Comparison of ENCODE assay signal across 8 cellular contexts in genomic region chrX:54640103-54640428, GRCh38.
DNase-seq lines count a peak whose midpoint lies in the region; ATAC-seq, FAIRE-seq and TF ChIP-seq lines count a peak whose summit lies in the region.

No MANE protein-coding gene starts in this region.

- H2BK120ac ChIP-seq in trophoblast cell (ENCODE audit: insufficient read depth, low read length, poor library complexity), result no peak overlapping the region

- H3K27me3 ChIP-seq in DND-41 (ENCODE audit: insufficient read depth, low read length, poor library complexity), result no peaks in the 10 kb centered on the region
- no peaks in the 10 kb centered on the region for H3K27me3 ChIP-seq in Peyer's patch
- H3K27me3 ChIP-seq in trophoblast cell (ENCODE audit: insufficient read depth, low read length), result no peaks in the 10 kb centered on the region

- H3K36me3 ChIP-seq in DND-41 (ENCODE audit: insufficient read depth, low read length) (no peaks in the 10 kb centered on the region), Peyer's patch (no peaks in the 10 kb centered on the region), trophoblast cell (ENCODE audit: control insufficient read depth in 1 of 2, insufficient read depth in 2 of 2, low read length in 2 of 2) (no peaks in the 10 kb centered on the region)

- peaks cover 19% of the 10 kb centered on the region for H3K4me1 ChIP-seq in DND-41 (ENCODE audit: insufficient read depth, low read length)
- H3K4me1 ChIP-seq in Peyer's patch, result no peaks in the 10 kb centered on the region
- H3K4me1 ChIP-seq in trophoblast cell (ENCODE audit: control insufficient read depth in 1 of 2, insufficient read depth in 2 of 2, low read length in 2 of 2), result peaks cover 0 to 5% of the 10 kb centered on the region in 2 experiments

- no peak overlapping the region for H4K8ac ChIP-seq in trophoblast cell (ENCODE audit: low read depth, low read length)

- TF ChIP-seq POLR2A in Peyer's patch (IDR thresholded peaks at IDR 0.05) (no peak), lower leg skin (IDR thresholded peaks at IDR 0.05) (no peak), GM12891 (IDR thresholded peaks at IDR 0.05; ENCODE audit: low read depth, low read length) (no peak)

- no peak overlapping the region for H4K91ac ChIP-seq in trophoblast cell (ENCODE audit: low read depth, low read length)

- H3K14ac ChIP-seq in trophoblast cell (ENCODE audit: low read length), result no peak overlapping the region

- no peak for ATAC-seq in DND-41 (ENCODE audit: insufficient read depth, low read depth)

- peak overlapping the region; percentile 97 for H3K27ac ChIP-seq in DND-41 (ENCODE audit: low read length)
- peak overlapping the region; percentile 78 to 94 (median 89) for H3K27ac ChIP-seq in Peyer's patch
- H3K27ac ChIP-seq in trophoblast cell (ENCODE audit: low read depth, low read length), result peak overlapping the region; percentile 96

- no peak for DNase-seq in DND-41
- DNase-seq in Peyer's patch, result no peak
- no peak for DNase-seq in epithelial cell of proximal tubule (ENCODE audit: low read depth)
- DNase-seq in trophoblast cell, result no peak
- DNase-seq in urothelium cell line (ENCODE audit: low spot score), result no peak
- no peak for DNase-seq in occipital lobe (lab: John Stamatoyannopoulos, UW)
- DNase-seq in lower leg skin (ENCODE audit: low spot score in 2 of 2), result no peak
- DNase-seq in GM12891 (ENCODE audit: insufficient read length, low spot score), result no peak

- no peak overlapping the region for H3K4ac ChIP-seq in trophoblast cell (ENCODE audit: low read depth, low read length)

- no peaks in the 10 kb centered on the region for H4K20me1 ChIP-seq in DND-41 (ENCODE audit: insufficient read depth, low read length)

- H3K18ac ChIP-seq in trophoblast cell (ENCODE audit: low read length), result no peak overlapping the region

- no peak overlapping the region for H2AK5ac ChIP-seq in trophoblast cell (ENCODE audit: low read length)

- WGBS in trophoblast cell (ENCODE audit: extremely low coverage, insufficient coverage, insufficient read length), result no CpG with 5 or more reads among the region's 4 CpGs
- 10 to 42% methylated on average over 4 of the region's 4 CpGs for WGBS in lower leg skin, 2 donors

- no peak overlapping the region for H3K23ac ChIP-seq in trophoblast cell (ENCODE audit: low read length)

- H2BK5ac ChIP-seq in trophoblast cell (ENCODE audit: low read depth, low read length, poor library complexity), result no peak overlapping the region

- FAIRE-seq in urothelium cell line (lab: Jason Lieb, UNC) (no peak), GM12891 (lab: Jason Lieb, UNC) (no peak)

- H3K79me2 ChIP-seq in DND-41 (ENCODE audit: insufficient read depth, low read length) (no peaks in the 10 kb centered on the region), trophoblast cell (ENCODE audit: control insufficient read depth, insufficient read depth, low read length, poor library complexity) (peaks cover 2% of the 10 kb centered on the region)

- peak overlapping the region; percentile 15 to 56; a peak in 3 of 4 replicates for H3K4me3 ChIP-seq in DND-41 (ENCODE audit: low read depth in 1 of 2, low read length in 2 of 2)
- peak overlapping the region; percentile 44 to 53 (median 50) for H3K4me3 ChIP-seq in Peyer's patch
- peak overlapping the region; percentile 61 for H3K4me3 ChIP-seq in epithelial cell of proximal tubule (ENCODE audit: low read depth, low read length)
- no peak overlapping the region for H3K4me3 ChIP-seq in trophoblast cell (ENCODE audit: low read depth, low read length)
- H3K4me3 ChIP-seq in lower leg skin (ENCODE audit: low read depth, poor library complexity, severe bottlenecking), result no peak overlapping the region

- H3K9ac ChIP-seq in DND-41 (ENCODE audit: low read depth, low read length) (peak overlapping the region; percentile 64), trophoblast cell (ENCODE audit: low read length) (no peak overlapping the region)

- TF ChIP-seq CTCF in DND-41 (IDR thresholded peaks at IDR 0.05; ENCODE audit: borderline replicate concordance, extremely low read depth, low read length, poor library complexity, severe bottlenecking) (no peak), Peyer's patch (IDR thresholded peaks at IDR 0.05) (no peak), epithelial cell of proximal tubule (conservative IDR thresholded peaks at IDR 0.05; ENCODE audit: low read depth, low read length) (no peak), lower leg skin (IDR thresholded peaks at IDR 0.05) (no peak)

- H2AFZ ChIP-seq in DND-41 (ENCODE audit: low read depth, low read length) (peak overlapping the region; percentile 63), trophoblast cell (ENCODE audit: insufficient read depth, low read length, poor library complexity) (no peak overlapping the region)

- H3K4me2 ChIP-seq in DND-41 (ENCODE audit: insufficient read depth, low read length), result peak overlapping the region; percentile 53
- peak overlapping the region; percentile 50 for H3K4me2 ChIP-seq in trophoblast cell (ENCODE audit: low read length)

- intact Hi-C loops in lower leg skin (cut with DNase I; ENCODE audit: low total_unique reads), result no loop called here

- H3K9me3 ChIP-seq in DND-41 (ENCODE audit: insufficient read depth, low read length, severe bottlenecking), result no peaks in the 10 kb centered on the region
- no peaks in the 10 kb centered on the region for H3K9me3 ChIP-seq in Peyer's patch
- no peaks in the 10 kb centered on the region for H3K9me3 ChIP-seq in trophoblast cell (ENCODE audit: insufficient read depth, low read depth, low read length)

- no peak overlapping the region for H2BK12ac ChIP-seq in trophoblast cell (ENCODE audit: low read length)

- peaks cover 3% of the 10 kb centered on the region for H3K79me1 ChIP-seq in trophoblast cell (ENCODE audit: low read length)

- no peak overlapping the region for H4K12ac ChIP-seq in trophoblast cell (ENCODE audit: low read depth, low read length)

TF ChIP-seq in GM12891, 5 proteins besides CTCF, POLR2A, EP300 and RAD21:
- TF ChIP-seq TAF1 (IDR thresholded peaks at IDR 0.05; ENCODE audit: low read depth, low read length) (no peak), POU2F2 (IDR thresholded peaks at IDR 0.05; ENCODE audit: low read depth, low read length) (no peak), SPI1 (IDR thresholded peaks at IDR 0.05; ENCODE audit: low read depth, low read length) (no peak), PAX5 (IDR thresholded peaks at IDR 0.05; ENCODE audit: insufficient read depth, low read length, severe bottlenecking) (no peak), POLR2AphosphoS5 (IDR thresholded peaks at IDR 0.05; ENCODE audit: low read depth, low read length) (no peak)

Comparison
In these comparisons a context has a peak if more than half of its experiments do, and no peak if none do; other contexts are left out.
1. H3K4me3 ChIP-seq: peak in DND-41 (2 of 2), Peyer's patch (4 of 4) and epithelial cell of proximal tubule (single experiment); none in trophoblast cell (single experiment) and lower leg skin (single experiment).
2. Peak in every context shown above with its lines, with median percentiles within 50 percentile points of each other: H3K27ac ChIP-seq.